Comparison of ENCODE assay signal across 24 cellular contexts in the genomic region with DNA sequence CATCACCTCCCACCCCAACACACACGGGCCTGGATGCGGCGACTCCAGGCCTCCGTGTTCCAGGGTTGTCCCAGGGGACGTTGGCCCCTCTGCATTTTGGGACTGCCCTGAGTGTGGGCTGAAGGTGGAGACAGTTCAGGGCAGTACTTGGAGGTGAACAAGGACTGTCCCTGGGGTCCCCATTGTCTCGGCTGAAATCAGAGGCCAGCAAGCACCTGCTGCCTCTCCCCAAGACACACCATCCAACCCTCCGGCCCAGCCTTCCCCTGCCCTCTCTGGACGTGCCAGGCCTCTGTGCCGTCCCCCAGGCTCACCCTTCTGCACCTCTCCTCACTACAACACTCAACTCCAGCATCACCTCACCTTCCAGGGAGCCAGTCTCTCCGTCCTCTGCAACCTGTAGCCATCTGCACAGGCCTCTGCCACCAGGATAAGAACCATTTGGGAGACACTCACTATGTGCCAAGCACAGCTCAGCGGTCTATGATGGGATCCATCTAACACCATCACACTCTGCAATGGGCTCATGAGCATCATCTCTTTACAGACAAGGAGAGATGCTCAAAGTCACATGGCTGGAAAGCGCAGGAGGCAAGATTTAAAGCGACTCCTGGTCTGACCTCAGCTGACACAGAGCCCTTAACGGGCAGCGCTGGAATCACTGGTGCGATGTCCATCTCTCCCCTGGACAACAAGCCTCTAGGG.
DNase-seq lines count a peak whose midpoint lies in the region; ATAC-seq and TF ChIP-seq lines count a peak whose summit lies in the region.
"Had no signal": no experiment of that assay in that cellular context is flagged by ENCODE, and none has a peak within 500 bp of the region (broad histone marks: within the 10 kb centered on the region; RNA-seq: fewer than 3 reads in every experiment).

No MANE protein-coding gene starts in this region.

- H3K27me3 Mint-ChIP-seq in natural killer cell treated with Interleukin-12 subunit alpha and Interleukin-12 subunit beta and Interleukin-15 and Interleukin-18, amount 100 ng/mL, for 72 hours: peaks cover 13 to 24% of the 10 kb centered on the region in 2 donors
- H3K27me3 Mint-ChIP-seq in natural killer cell (ENCODE audit: low read depth in 2 of 2): peaks cover 7 to 14% of the 10 kb centered on the region in 2 donors

- H3K9me3 Mint-ChIP-seq in natural killer cell treated with Interleukin-12 subunit alpha and Interleukin-12 subunit beta and Interleukin-15 and Interleukin-18, amount 100 ng/mL, for 72 hours: peaks cover 6% of the 10 kb centered on the region
- no peaks in the 10 kb centered on the region for H3K9me3 Mint-ChIP-seq in natural killer cell

- in situ Hi-C loops in Panc1 (cut with HindIII; ENCODE audit: low pct_unique_long_range_greater_than_20kb, low sequenced_read_pairs): no loop called here

- no peak overlapping the region for H3K27ac Mint-ChIP-seq in natural killer cell treated with Interleukin-12 subunit alpha and Interleukin-12 subunit beta and Interleukin-15 and Interleukin-18, amount 100 ng/mL, for 72 hours
- no peak overlapping the region for H3K27ac Mint-ChIP-seq in natural killer cell
- H3K27ac Mint-ChIP-seq: activated CD4-positive, alpha-beta memory T cell treated with anti-CD3 and anti-CD28 coated beads for 36 hours; activated naive CD4-positive, alpha-beta T cell treated with anti-CD3 and anti-CD28 coated beads, Interleukin-2, amount 50 U/mL, for 72 hours; activated T-helper 2 cell treated with anti-CD3 and anti-CD28 coated beads, Interferon-gamma antibody, Interleukin-2, Interleukin-4, amounts not matched to agents 10 μg/mL and 5 μg/mL and 100 μg/mL, durations not matched to agents 14 hours and 24 hours and 36 hours; HFFc6 had no signal

- H3K4me1 Mint-ChIP-seq in natural killer cell treated with Interleukin-12 subunit alpha and Interleukin-12 subunit beta and Interleukin-15 and Interleukin-18, amount 100 ng/mL, for 72 hours (ENCODE audit: low read depth in 2 of 2): no peaks in the 10 kb centered on the region
- H3K4me1 Mint-ChIP-seq in natural killer cell: peaks cover 0 to 16% of the 10 kb centered on the region in 2 donors

- no peaks in the 10 kb centered on the region for H3K4me1 ChIP-seq in Panc1 (ENCODE audit: control insufficient read depth, insufficient read depth, low read length)
- H3K4me1 ChIP-seq: heart left ventricle, Peyer's patch had no signal

- TF ChIP-seq CTCF in natural killer cell (IDR thresholded peaks at IDR 0.05): no peak
- TF ChIP-seq CTCF in Panc1 (IDR thresholded peaks at IDR 0.05): no peak

- H3K36me3 Mint-ChIP-seq in natural killer cell treated with Interleukin-12 subunit alpha and Interleukin-12 subunit beta and Interleukin-15 and Interleukin-18, amount 100 ng/mL, for 72 hours: peaks cover 2% of the 10 kb centered on the region
- H3K36me3 Mint-ChIP-seq in natural killer cell: no peaks in the 10 kb centered on the region
- H3K36me3 Mint-ChIP-seq: activated CD4-positive, alpha-beta memory T cell treated with anti-CD3 and anti-CD28 coated beads for 36 hours; activated naive CD4-positive, alpha-beta T cell treated with anti-CD3 and anti-CD28 coated beads, Interleukin-2, amount 50 U/mL, for 72 hours; CD14-positive monocyte had no signal

- H3K27me3 ChIP-seq in Panc1 (ENCODE audit: control insufficient read depth, insufficient read depth, low read length): no peaks in the 10 kb centered on the region
- H3K27me3 ChIP-seq: Peyer's patch had no signal

- H3K4me3 ChIP-seq in Panc1 (ENCODE audit: low read depth in 2 of 2, low read length in 2 of 2): no peak overlapping the region
- H3K4me3 ChIP-seq: heart left ventricle, Peyer's patch, smooth muscle cell had no signal

- CTCF ChIA-PET in Panc1 (lab: Charles Lee): interaction anchor here (0.7 kb wide), 1 partner anchor 13 kb away, joined by 5 read pairs; no protein-coding TSS in a partner anchor

- POLR2A ChIA-PET in Panc1 (lab: Charles Lee): no interaction called here

- no peaks in the 10 kb centered on the region for H3K36me3 ChIP-seq in Panc1 (ENCODE audit: control insufficient read depth, insufficient read depth, low read length)
- H3K36me3 ChIP-seq: heart left ventricle, Peyer's patch had no signal

- intact Hi-C loops in natural killer cell (cut with micrococcal nuclease) (no loop called here), Panc1 (cut with micrococcal nuclease; ENCODE audit: unreplicated experiment) (no loop called here)

- no peak overlapping the region for H3K27ac ChIP-seq in Panc1 (ENCODE audit: low read length)
- H3K27ac ChIP-seq: epithelial cell of prostate, heart left ventricle, Peyer's patch had no signal

- peak; percentile 54 for DNase-seq in natural killer cell treated with Interleukin-12 subunit alpha and Interleukin-12 subunit beta and Interleukin-15 and Interleukin-18, amount 100 ng/mL, for 72 hours (ENCODE audit: low spot score)
- DNase-seq in natural killer cell (no peak), Panc1 (ENCODE audit: low read depth, low spot score) (no peak), inferior parietal cortex (ENCODE audit: extremely low spot score) (peak; percentile 32), LoVo (ENCODE audit: low spot score) (no peak), NCI-H146 treated with DMSO at 0.1 percent for 48 hours (lab: John Stamatoyannopoulos, UW; ENCODE audit: unreplicated experiment) (no peak)
- DNase-seq: ACHN; activated CD4-positive, alpha-beta memory T cell treated with anti-CD3 and anti-CD28 coated beads for 36 hours; activated CD4-positive, CD25-positive, alpha-beta regulatory T cell; central memory CD4-positive, alpha-beta T cell; HFFc6; KG1; NCI-H1930; NCI-H345; stimulated activated CD4-positive, alpha-beta T cell treated with anti-CD3 and anti-CD28 coated beads, Interleukin-2, amount 100 ng/mL, for 24 hours had no signal

- no TSS peak for BruUV-seq in Panc1 (replicated peaks; lab: Mats Ljungman, UMichigan)

- no peak overlapping the region for H3K4me3 Mint-ChIP-seq in natural killer cell treated with Interleukin-12 subunit alpha and Interleukin-12 subunit beta and Interleukin-15 and Interleukin-18, amount 100 ng/mL, for 72 hours
- no peak overlapping the region for H3K4me3 Mint-ChIP-seq in natural killer cell
- H3K4me3 Mint-ChIP-seq: activated CD4-positive, alpha-beta memory T cell treated with anti-CD3 and anti-CD28 coated beads for 36 hours; HFFc6 had no signal

- peak in 1 of 2 donors; percentile 36 for ATAC-seq in natural killer cell treated with Interleukin-12 subunit alpha and Interleukin-12 subunit beta and Interleukin-15 and Interleukin-18, amount 100 ng/mL, for 72 hours
- ATAC-seq in natural killer cell: no peak
- ATAC-seq in Panc1: peak; percentile 35
- ATAC-seq in HG03469 (IDR thresholded peaks at IDR 0.05; ENCODE audit: unreplicated experiment): no peak
- no peak for ATAC-seq in GM21423 (IDR thresholded peaks at IDR 0.05; ENCODE audit: unreplicated experiment)
- ATAC-seq: activated naive CD4-positive, alpha-beta T cell treated with anti-CD3 and anti-CD28 coated beads, Interleukin-2, amount 50 U/mL, for 72 hours had no signal

- H3K9me3 ChIP-seq in Panc1 (ENCODE audit: control insufficient read depth, insufficient read depth, low read depth, low read length): no peaks in the 10 kb centered on the region
- H3K9me3 ChIP-seq: Peyer's patch had no signal

Comparison
In these comparisons a context has a peak if more than half of its experiments do, and no peak if none do; other contexts are left out.
1. DNase-seq: peak in natural killer cell treated with Interleukin-12 subunit alpha and Interleukin-12 subunit beta and Interleukin-15 and Interleukin-18, amount 100 ng/mL, for 72 hours (single experiment) and inferior parietal cortex (single experiment); none in natural killer cell (single experiment), Panc1 (single experiment), LoVo (single experiment) and NCI-H146 treated with DMSO at 0.1 percent for 48 hours (single experiment).